Comparison of ENCODE assay signal across 9 cellular contexts in genomic region chr5:997001-997474, GRCh38. TPM values are rescaled to one million over a fixed set of nuclear protein-coding genes. Genes with fewer than 3 reads are reported as not detected.
DNase-seq lines count a peak whose midpoint lies in the region; ATAC-seq, FAIRE-seq and TF ChIP-seq lines count a peak whose summit lies in the region.
"Had no signal": no experiment of that assay in that cellular context is flagged by ENCODE, and none has a peak within 500 bp of the region (broad histone marks: within the 10 kb centered on the region; RNA-seq: fewer than 3 reads in every experiment).

No MANE protein-coding gene starts in this region.

- TF ChIP-seq CTCF in astrocyte (IDR thresholded peaks at IDR 0.05; ENCODE audit: insufficient read depth, low read depth, low read length) (no peak), mucosa of descending colon (IDR thresholded peaks at IDR 0.05) (no peak), psoas muscle (IDR thresholded peaks at IDR 0.05) (no peak), foreskin keratinocyte (conservative IDR thresholded peaks at IDR 0.05) (no peak)

- H3K9me3 ChIP-seq in astrocyte (ENCODE audit: insufficient read depth, low read depth, low read length) (no peaks in the 10 kb centered on the region), mucosa of descending colon (no peaks in the 10 kb centered on the region), psoas muscle (no peaks in the 10 kb centered on the region)

- H3K27ac ChIP-seq in astrocyte (ENCODE audit: low read depth, low read length), result no peak overlapping the region
- no peak overlapping the region for H3K27ac ChIP-seq in psoas muscle
- H3K27ac ChIP-seq in foreskin keratinocyte, result no peak overlapping the region

- peak overlapping the region; percentile 64 for H3K27ac Mint-ChIP-seq in astrocyte (ENCODE audit: unreplicated experiment)

- no peak overlapping the region for H3K9ac ChIP-seq in astrocyte (ENCODE audit: low read length)

- H3K79me2 ChIP-seq in astrocyte (ENCODE audit: insufficient read depth, low read length), result no peaks in the 10 kb centered on the region

- DNase-seq in Daoy (ENCODE audit: low read depth), result peak; percentile 39
- DNase-seq in MV-4-11 (lab: John Stamatoyannopoulos, UW), result peak; percentile 81
- no peak for DNase-seq in astrocyte (ENCODE audit: low read depth)
- DNase-seq in mucosa of descending colon, result peak in 2 of 3 donors; percentile 24 to 46
- no peak for DNase-seq in psoas muscle
- no peak for DNase-seq in activated gamma-delta T cell (lab: John Stamatoyannopoulos, UW)
- no peak for DNase-seq in foreskin keratinocyte
- DNase-seq in cerebellum (ENCODE audit: low spot score), result no peak

- no peak overlapping the region for H3K4me3 ChIP-seq in astrocyte (ENCODE audit: insufficient read depth, low read depth, low read length)
- H3K4me3 ChIP-seq in mucosa of descending colon, result no peak overlapping the region
- H3K4me3 ChIP-seq in psoas muscle, result no peak overlapping the region

- peak overlapping the region; percentile 70 for H3K4me3 Mint-ChIP-seq in astrocyte (ENCODE audit: unreplicated experiment)

- H3K9me3 Mint-ChIP-seq in astrocyte (ENCODE audit: unreplicated experiment), result peaks cover 2% of the 10 kb centered on the region

- H3K4me1 Mint-ChIP-seq in astrocyte (ENCODE audit: low read depth, unreplicated experiment), result peaks cover 13% of the 10 kb centered on the region

- no peak overlapping the region for H3K4me2 ChIP-seq in astrocyte (ENCODE audit: low read length)

- intact Hi-C loops in mucosa of descending colon (cut with DNase I, micrococcal nuclease) (no loop called here), psoas muscle (cut with DNase I) (loop anchor here in 1 of 2 donors (10.0 kb wide), 1 partner anchor 138 kb away; no protein-coding TSS in a partner anchor)

- ATAC-seq in mucosa of descending colon (peak; percentile 53), psoas muscle (no peak), foreskin keratinocyte (no peak)

- H2AFZ ChIP-seq in astrocyte (ENCODE audit: low read depth, low read length), result no peak overlapping the region

- 36 to 41% (median 38%) methylated on average over 4 of the region's 4 CpGs for WGBS in psoas muscle, 3 donors

- FAIRE-seq in astrocyte (lab: Jason Lieb, UNC), result no peak
- FAIRE-seq: islet of Langerhans had no signal

- no peaks in the 10 kb centered on the region for H4K20me1 ChIP-seq in astrocyte (ENCODE audit: insufficient read depth, low read length)

- no peaks in the 10 kb centered on the region for H3K36me3 Mint-ChIP-seq in astrocyte (ENCODE audit: low read depth, unreplicated experiment)

- peaks cover 56% of the 10 kb centered on the region for H3K27me3 Mint-ChIP-seq in astrocyte (ENCODE audit: low read depth, unreplicated experiment)

- H3K4me1 ChIP-seq in astrocyte (ENCODE audit: insufficient read depth, low read length), result no peaks in the 10 kb centered on the region
- H3K4me1 ChIP-seq in mucosa of descending colon (ENCODE audit: low read depth), result no peaks in the 10 kb centered on the region
- H3K4me1 ChIP-seq in psoas muscle, result no peaks in the 10 kb centered on the region
- no peaks in the 10 kb centered on the region for H3K4me1 ChIP-seq in foreskin keratinocyte

- H3K27me3 ChIP-seq in astrocyte (ENCODE audit: insufficient read depth, low read length), result peaks cover 44% of the 10 kb centered on the region
- H3K27me3 ChIP-seq in psoas muscle (ENCODE audit: insufficient read depth in 3 of 3, low read length in 2 of 3), result peaks cover 0 to 2% (median 2%) of the 10 kb centered on the region in 3 donors
- H3K27me3 ChIP-seq in foreskin keratinocyte, result peaks cover 57% of the 10 kb centered on the region

- H3K36me3 ChIP-seq in astrocyte (ENCODE audit: insufficient read depth, low read length) (no peaks in the 10 kb centered on the region), mucosa of descending colon (ENCODE audit: low read depth) (no peaks in the 10 kb centered on the region), psoas muscle (ENCODE audit: insufficient read depth in 1 of 2, low read depth in 1 of 2) (no peaks in the 10 kb centered on the region)

RNA-seq across cellular contexts. Expression of gene NKD2, which starts 11.6 kb away (rescaled TPM):
- total RNA-seq in Daoy (2014; rRNA removed; shearing (Covaris generic)), result 0.45 and 1.3 TPM in 2 replicates
- total RNA-seq in astrocyte (0.41 and 0.48 TPM in 2 replicates), mucosa of descending colon (1 to 10 TPM in 2 of 3 donors, under 1 TPM in 1; 0.93 to 3.7 (median 2.1) TPM), psoas muscle (under 1 TPM in 3 of 4 donors, not detected in 1; 0.59 to 0.96 (median 0.83) TPM), foreskin keratinocyte (0.11 TPM in 1 of 2 replicates, not detected in the other), cerebellum (8.0 TPM)
- polyA plus RNA-seq in psoas muscle (under 1 TPM; 0.08 to 0.68 (median 0.35) TPM), foreskin keratinocyte (not detected in 2 replicates)

Comparison
In these comparisons a context has a peak if more than half of its experiments do, and no peak if none do; other contexts are left out.
1. DNase-seq: peak in Daoy (single experiment), MV-4-11 (single experiment) and mucosa of descending colon (2 of 3); none in astrocyte (single experiment), psoas muscle (0 of 2), activated gamma-delta T cell (single experiment), foreskin keratinocyte (0 of 2) and cerebellum (single experiment).